Comparison of ENCODE assay signal across 9 cellular contexts in genomic region chr1:209607102-209607794, GRCh38. TPM values are rescaled to one million over a fixed set of nuclear protein-coding genes. Genes with fewer than 3 reads are reported as not detected.
DNase-seq lines count a peak whose midpoint lies in the region; ATAC-seq and TF ChIP-seq lines count a peak whose summit lies in the region.
"Had no signal": no experiment of that assay in that cellular context is flagged by ENCODE, and none has a peak within 500 bp of the region (broad histone marks: within the 10 kb centered on the region; RNA-seq: fewer than 3 reads in every experiment).

No MANE protein-coding gene starts in this region.

- H3K36me3 ChIP-seq in neural progenitor cell = no peaks in the 10 kb centered on the region
- no peaks in the 10 kb centered on the region for H3K36me3 ChIP-seq in esophagus squamous epithelium
- H3K36me3 ChIP-seq: BLaER1 treated with 17β-estradiol and CSF1 and Interleukin-3, amounts not matched to agents 10 nM and 100 nM had no signal

- H3K27me3 Mint-ChIP-seq in activated CD8-positive, alpha-beta T cell treated with anti-CD3 and anti-CD28 coated beads for 36 hours = no peaks in the 10 kb centered on the region
- no peaks in the 10 kb centered on the region for H3K27me3 Mint-ChIP-seq in activated CD8-positive, alpha-beta T cell treated with anti-CD3 and anti-CD28 coated beads, Interleukin-2, amount 10 ng/mL, durations not matched to agents 7 days and 5 days (ENCODE audit: low read depth)
- no peaks in the 10 kb centered on the region for H3K27me3 Mint-ChIP-seq in activated naive CD4-positive, alpha-beta T cell treated with anti-CD3 and anti-CD28 coated beads, Interleukin-2, amount 50 U/mL, for 24 hours
- H3K27me3 Mint-ChIP-seq in stimulated activated naive B cell treated with anti-CD40 and anti-IgM and Interleukin-4, amounts not matched to agents 10 μg/mL and 1 μg/mL and 100 μg/mL, for 72 hours = no peaks in the 10 kb centered on the region
- peaks cover 2% of the 10 kb centered on the region for H3K27me3 Mint-ChIP-seq in neural progenitor cell (ENCODE audit: insufficient read depth, low read depth)

- peak overlapping the region; percentile 44 for H3K27ac Mint-ChIP-seq in activated CD8-positive, alpha-beta T cell treated with anti-CD3 and anti-CD28 coated beads for 36 hours
- no peak overlapping the region for H3K27ac Mint-ChIP-seq in activated CD8-positive, alpha-beta T cell treated with anti-CD3 and anti-CD28 coated beads, Interleukin-2, amount 10 ng/mL, durations not matched to agents 7 days and 5 days
- H3K27ac Mint-ChIP-seq in activated naive CD4-positive, alpha-beta T cell treated with anti-CD3 and anti-CD28 coated beads, Interleukin-2, amount 50 U/mL, for 24 hours = peak overlapping the region; percentile 82
- peak overlapping the region; percentile 86 for H3K27ac Mint-ChIP-seq in stimulated activated naive B cell treated with anti-CD40 and anti-IgM and Interleukin-4, amounts not matched to agents 10 μg/mL and 1 μg/mL and 100 μg/mL, for 72 hours
- no peak overlapping the region for H3K27ac Mint-ChIP-seq in neural progenitor cell

- H3K4me3 ChIP-seq in neural progenitor cell (no peak overlapping the region), esophagus squamous epithelium (no peak overlapping the region)
- H3K4me3 ChIP-seq: BLaER1 treated with 17β-estradiol and CSF1 and Interleukin-3, amounts not matched to agents 10 nM and 100 nM had no signal

- CTCF ChIA-PET in activated CD8-positive, alpha-beta T cell treated with anti-CD3 and anti-CD28 coated beads for 36 hours (lab: Charles Lee) = interaction anchor here (1.5 to 3.8 kb wide), 9 partner anchors 9 to 141 kb away, joined by 3 to 15 read pairs (median 5); partner anchors contain the start of gene LAMB3
- CTCF ChIA-PET in activated CD8-positive, alpha-beta T cell treated with anti-CD3 and anti-CD28 coated beads, Interleukin-2, amount 10 ng/mL, durations not matched to agents 7 days and 5 days (lab: Charles Lee) = interaction anchor here (0.7 to 1.5 kb wide), 5 partner anchors 19 to 141 kb away, joined by 3 read pairs; partner anchors contain the start of gene G0S2

- TF ChIP-seq CTCF in activated CD8-positive, alpha-beta T cell treated with anti-CD3 and anti-CD28 coated beads for 36 hours (IDR thresholded peaks at IDR 0.05) = no peak
- TF ChIP-seq CTCF in neural progenitor cell (IDR thresholded peaks at IDR 0.05) (no peak), esophagus squamous epithelium (IDR thresholded peaks at IDR 0.05) (no peak)

- H2AFZ ChIP-seq in neural progenitor cell (replicated peaks) = no peak overlapping the region

- H3K36me3 Mint-ChIP-seq in activated CD8-positive, alpha-beta T cell treated with anti-CD3 and anti-CD28 coated beads for 36 hours (ENCODE audit: low read depth) = no peaks in the 10 kb centered on the region
- H3K36me3 Mint-ChIP-seq in activated CD8-positive, alpha-beta T cell treated with anti-CD3 and anti-CD28 coated beads, Interleukin-2, amount 10 ng/mL, durations not matched to agents 7 days and 5 days (ENCODE audit: low read depth) = no peaks in the 10 kb centered on the region
- no peaks in the 10 kb centered on the region for H3K36me3 Mint-ChIP-seq in activated naive CD4-positive, alpha-beta T cell treated with anti-CD3 and anti-CD28 coated beads, Interleukin-2, amount 50 U/mL, for 24 hours
- no peaks in the 10 kb centered on the region for H3K36me3 Mint-ChIP-seq in stimulated activated naive B cell treated with anti-CD40 and anti-IgM and Interleukin-4, amounts not matched to agents 10 μg/mL and 1 μg/mL and 100 μg/mL, for 72 hours
- peaks cover 8% of the 10 kb centered on the region for H3K36me3 Mint-ChIP-seq in neural progenitor cell

- H3K9me3 Mint-ChIP-seq in activated CD8-positive, alpha-beta T cell treated with anti-CD3 and anti-CD28 coated beads for 36 hours = no peaks in the 10 kb centered on the region
- no peaks in the 10 kb centered on the region for H3K9me3 Mint-ChIP-seq in activated CD8-positive, alpha-beta T cell treated with anti-CD3 and anti-CD28 coated beads, Interleukin-2, amount 10 ng/mL, durations not matched to agents 7 days and 5 days (ENCODE audit: insufficient read depth)
- no peaks in the 10 kb centered on the region for H3K9me3 Mint-ChIP-seq in activated naive CD4-positive, alpha-beta T cell treated with anti-CD3 and anti-CD28 coated beads, Interleukin-2, amount 50 U/mL, for 24 hours
- H3K9me3 Mint-ChIP-seq in stimulated activated naive B cell treated with anti-CD40 and anti-IgM and Interleukin-4, amounts not matched to agents 10 μg/mL and 1 μg/mL and 100 μg/mL, for 72 hours = no peaks in the 10 kb centered on the region
- no peaks in the 10 kb centered on the region for H3K9me3 Mint-ChIP-seq in neural progenitor cell

- POLR2A ChIA-PET in activated CD8-positive, alpha-beta T cell treated with anti-CD3 and anti-CD28 coated beads for 36 hours (lab: Charles Lee) = interaction anchor here (0.6 to 1.6 kb wide), 3 partner anchors 10 to 81 kb away, joined by 3 to 4 read pairs (median 3); no protein-coding TSS in a partner anchor
- POLR2A ChIA-PET in activated CD8-positive, alpha-beta T cell treated with anti-CD3 and anti-CD28 coated beads, Interleukin-2, amount 10 ng/mL, durations not matched to agents 7 days and 5 days (lab: Charles Lee) = no interaction called here

- H4K20me1 ChIP-seq in neural progenitor cell (ENCODE audit: low read depth) = no peaks in the 10 kb centered on the region
- H4K20me1 ChIP-seq: BLaER1 treated with 17β-estradiol and CSF1 and Interleukin-3, amounts not matched to agents 10 nM and 100 nM had no signal

- no peaks in the 10 kb centered on the region for H3K4me1 Mint-ChIP-seq in activated CD8-positive, alpha-beta T cell treated with anti-CD3 and anti-CD28 coated beads for 36 hours (ENCODE audit: low read depth)
- H3K4me1 Mint-ChIP-seq in activated CD8-positive, alpha-beta T cell treated with anti-CD3 and anti-CD28 coated beads, Interleukin-2, amount 10 ng/mL, durations not matched to agents 7 days and 5 days (ENCODE audit: low read depth) = peaks cover 12% of the 10 kb centered on the region
- no peaks in the 10 kb centered on the region for H3K4me1 Mint-ChIP-seq in activated naive CD4-positive, alpha-beta T cell treated with anti-CD3 and anti-CD28 coated beads, Interleukin-2, amount 50 U/mL, for 24 hours
- peaks cover 0 to 4% of the 10 kb centered on the region in 2 donors for H3K4me1 Mint-ChIP-seq in stimulated activated naive B cell treated with anti-CD40 and anti-IgM and Interleukin-4, amounts not matched to agents 10 μg/mL and 1 μg/mL and 100 μg/mL, for 72 hours
- H3K4me1 Mint-ChIP-seq in neural progenitor cell = no peaks in the 10 kb centered on the region

- no peaks in the 10 kb centered on the region for H3K79me2 ChIP-seq in neural progenitor cell (ENCODE audit: low read depth)

- ATAC-seq in activated CD8-positive, alpha-beta T cell treated with anti-CD3 and anti-CD28 coated beads for 36 hours = peak; percentile 95
- no peak for ATAC-seq in activated CD8-positive, alpha-beta T cell treated with anti-CD3 and anti-CD28 coated beads, Interleukin-2, amount 10 ng/mL, durations not matched to agents 7 days and 5 days
- peak; percentile 58 for ATAC-seq in HG03025 (IDR thresholded peaks at IDR 0.05; ENCODE audit: low FRiP score, unreplicated experiment)
- peak; percentile 89 to 97 for ATAC-seq in stimulated activated naive B cell treated with anti-CD40 and anti-IgM and Interleukin-4, amounts not matched to agents 10 μg/mL and 1 μg/mL and 100 μg/mL, for 72 hours (replicated peaks)

- H3K27ac ChIP-seq in neural progenitor cell (no peak overlapping the region), esophagus squamous epithelium (no peak overlapping the region)
- H3K27ac ChIP-seq: BLaER1 treated with 17β-estradiol and CSF1 and Interleukin-3, amounts not matched to agents 10 nM and 100 nM had no signal

- WGBS in esophagus squamous epithelium, 2 donors = 33 to 44% methylated on average over 1 of the region's 1 CpG

- intact Hi-C loops in activated CD8-positive, alpha-beta T cell treated with anti-CD3 and anti-CD28 coated beads for 36 hours (cut with micrococcal nuclease) = loop anchor here (1.0 to 10.0 kb wide), 2 partner anchors 90 to 138 kb away; no protein-coding TSS in a partner anchor
- intact Hi-C loops in esophagus squamous epithelium (cut with DNase I) = no loop called here

- peak; percentile 68 for DNase-seq in activated CD8-positive, alpha-beta T cell treated with anti-CD3 and anti-CD28 coated beads for 36 hours
- no peak for DNase-seq in activated CD8-positive, alpha-beta T cell treated with anti-CD3 and anti-CD28 coated beads, Interleukin-2, amount 10 ng/mL, durations not matched to agents 7 days and 5 days
- peak; percentile 48 for DNase-seq in stimulated activated naive B cell treated with anti-CD40 and anti-IgM and Interleukin-4, amounts not matched to agents 10 μg/mL and 1 μg/mL and 100 μg/mL, for 72 hours
- no peak for DNase-seq in neural progenitor cell (ENCODE audit: low spot score)
- DNase-seq in NCI-H1694 (lab: John Stamatoyannopoulos, UW) = no peak
- DNase-seq in esophagus squamous epithelium (lab: John Stamatoyannopoulos, UW) = no peak

- H3K9me3 ChIP-seq in neural progenitor cell (ENCODE audit: low read depth) (no peaks in the 10 kb centered on the region), esophagus squamous epithelium (no peaks in the 10 kb centered on the region)
- H3K9me3 ChIP-seq: BLaER1 treated with 17β-estradiol and CSF1 and Interleukin-3, amounts not matched to agents 10 nM and 100 nM had no signal

- peaks cover 7% of the 10 kb centered on the region for H3K4me1 ChIP-seq in neural progenitor cell
- H3K4me1 ChIP-seq in esophagus squamous epithelium = peaks cover 0 to 13% (median 3%) of the 10 kb centered on the region in 3 donors

- H3K27me3 ChIP-seq in neural progenitor cell = no peaks in the 10 kb centered on the region
- H3K27me3 ChIP-seq in esophagus squamous epithelium = no peaks in the 10 kb centered on the region
- H3K27me3 ChIP-seq: BLaER1 treated with 17β-estradiol and CSF1 and Interleukin-3, amounts not matched to agents 10 nM and 100 nM had no signal

- no peak overlapping the region for H3K4me3 Mint-ChIP-seq in activated CD8-positive, alpha-beta T cell treated with anti-CD3 and anti-CD28 coated beads for 36 hours
- no peak overlapping the region for H3K4me3 Mint-ChIP-seq in activated CD8-positive, alpha-beta T cell treated with anti-CD3 and anti-CD28 coated beads, Interleukin-2, amount 10 ng/mL, durations not matched to agents 7 days and 5 days
- no peak overlapping the region for H3K4me3 Mint-ChIP-seq in activated naive CD4-positive, alpha-beta T cell treated with anti-CD3 and anti-CD28 coated beads, Interleukin-2, amount 50 U/mL, for 24 hours
- no peak overlapping the region for H3K4me3 Mint-ChIP-seq in stimulated activated naive B cell treated with anti-CD40 and anti-IgM and Interleukin-4, amounts not matched to agents 10 μg/mL and 1 μg/mL and 100 μg/mL, for 72 hours
- no peak overlapping the region for H3K4me3 Mint-ChIP-seq in neural progenitor cell

- H3K4me2 ChIP-seq in neural progenitor cell = no peak overlapping the region

- no peaks in the 10 kb centered on the region for H3F3A ChIP-seq in neural progenitor cell (ENCODE audit: low read depth)

- no peak for TF ChIP-seq POLR2A in esophagus squamous epithelium (IDR thresholded peaks at IDR 0.05)

- H3K9ac ChIP-seq in neural progenitor cell = no peak overlapping the region
- H3K9ac ChIP-seq: BLaER1 treated with 17β-estradiol and CSF1 and Interleukin-3, amounts not matched to agents 10 nM and 100 nM had no signal

RNA-seq across cellular contexts. Expression of gene CAMK1G, which starts 23.7 kb away (rescaled TPM):
- not detected for total RNA-seq in activated CD8-positive, alpha-beta T cell treated with anti-CD3 and anti-CD28 coated beads for 36 hours
- total RNA-seq in activated CD8-positive, alpha-beta T cell treated with anti-CD3 and anti-CD28 coated beads, Interleukin-2, amount 10 ng/mL, durations not matched to agents 7 days and 5 days = not detected
- total RNA-seq in neural progenitor cell (ENCODE audit: low replicate concordance) (3.6 and 4.3 TPM in 2 replicates), esophagus squamous epithelium (under 1 TPM in 1 of 4 donors, not detected in 3; 0.19 TPM)

RNA-seq across cellular contexts. Expression of gene LAMB3, which starts 45.0 kb away (rescaled TPM):
- under 1 TPM; 0.60 to 0.70 TPM for total RNA-seq in activated CD8-positive, alpha-beta T cell treated with anti-CD3 and anti-CD28 coated beads for 36 hours
- under 1 TPM; 0.78 to 0.84 TPM for total RNA-seq in activated CD8-positive, alpha-beta T cell treated with anti-CD3 and anti-CD28 coated beads, Interleukin-2, amount 10 ng/mL, durations not matched to agents 7 days and 5 days
- total RNA-seq in neural progenitor cell (ENCODE audit: low replicate concordance) = 0.19 TPM in 1 of 2 replicates, not detected in the other
- 100 to 1,000 TPM in 3 of 4 donors, 10 to 100 TPM in 1; 65.4 to 121 (median 113) TPM for total RNA-seq in esophagus squamous epithelium

Comparison
In these comparisons a context has a peak if more than half of its experiments do, and no peak if none do; other contexts are left out.
1. DNase-seq: peak in activated CD8-positive, alpha-beta T cell treated with anti-CD3 and anti-CD28 coated beads for 36 hours (single experiment) and stimulated activated naive B cell treated with anti-CD40 and anti-IgM and Interleukin-4, amounts not matched to agents 10 μg/mL and 1 μg/mL and 100 μg/mL, for 72 hours (single experiment); none in activated CD8-positive, alpha-beta T cell treated with anti-CD3 and anti-CD28 coated beads, Interleukin-2, amount 10 ng/mL, durations not matched to agents 7 days and 5 days (single experiment), neural progenitor cell (single experiment), NCI-H1694 (single experiment) and esophagus squamous epithelium (single experiment).
2. H3K27ac Mint-ChIP-seq: peak in activated CD8-positive, alpha-beta T cell treated with anti-CD3 and anti-CD28 coated beads for 36 hours (single experiment), activated naive CD4-positive, alpha-beta T cell treated with anti-CD3 and anti-CD28 coated beads, Interleukin-2, amount 50 U/mL, for 24 hours (single experiment) and stimulated activated naive B cell treated with anti-CD40 and anti-IgM and Interleukin-4, amounts not matched to agents 10 μg/mL and 1 μg/mL and 100 μg/mL, for 72 hours (single experiment); none in activated CD8-positive, alpha-beta T cell treated with anti-CD3 and anti-CD28 coated beads, Interleukin-2, amount 10 ng/mL, durations not matched to agents 7 days and 5 days (single experiment) and neural progenitor cell (single experiment).
3. RNA of gene LAMB3, which starts 45.0 kb away (total RNA-seq): 65.4 to 121 TPM in esophagus squamous epithelium; 0.78 to 0.84 TPM in activated CD8-positive, alpha-beta T cell treated with anti-CD3 and anti-CD28 coated beads, Interleukin-2, amount 10 ng/mL, durations not matched to agents 7 days and 5 days, 0.60 to 0.70 TPM in activated CD8-positive, alpha-beta T cell treated with anti-CD3 and anti-CD28 coated beads for 36 hours and 0.19 TPM in neural progenitor cell; every median in the first group is over 10 times any median in the second.